ENCODE assay signal across 1 cellular context in genomic region chr5:26945881-26946280, GRCh38.
TF ChIP-seq lines count a peak whose summit lies in the region.

No MANE protein-coding gene starts in this region.

TF ChIP-seq in GM23338, 12 proteins besides CTCF, POLR2A, EP300 and RAD21 (continued from another document):
- TF ChIP-seq REST (IDR thresholded peaks at IDR 0.05; ENCODE audit: unreplicated experiment) (no peak), NANOG (IDR thresholded peaks at IDR 0.05; ENCODE audit: borderline replicate concordance) (no peak), EZH2phosphoT487 (IDR thresholded peaks at IDR 0.05; ENCODE audit: unreplicated experiment) (no peak), ZNF114 (CRISPR knock-in tag; IDR thresholded peaks at IDR 0.05) (no peak), STAT1 (IDR thresholded peaks at IDR 0.05; ENCODE audit: unreplicated experiment) (no peak), POLR2AphosphoS5 (IDR thresholded peaks at IDR 0.05; ENCODE audit: low read depth) (no peak), ETS1 (IDR thresholded peaks at IDR 0.05) (no peak), EZH2 (IDR thresholded peaks at IDR 0.05; ENCODE audit: low read depth, unreplicated experiment) (no peak), ZNF331 (CRISPR knock-in tag; IDR thresholded peaks at IDR 0.05; ENCODE audit: low read depth) (no peak)
TF ChIP-seq in GM23338: peak in this region for 0.
